ENCODE assay signal across 1 cellular context in the genomic region with DNA sequence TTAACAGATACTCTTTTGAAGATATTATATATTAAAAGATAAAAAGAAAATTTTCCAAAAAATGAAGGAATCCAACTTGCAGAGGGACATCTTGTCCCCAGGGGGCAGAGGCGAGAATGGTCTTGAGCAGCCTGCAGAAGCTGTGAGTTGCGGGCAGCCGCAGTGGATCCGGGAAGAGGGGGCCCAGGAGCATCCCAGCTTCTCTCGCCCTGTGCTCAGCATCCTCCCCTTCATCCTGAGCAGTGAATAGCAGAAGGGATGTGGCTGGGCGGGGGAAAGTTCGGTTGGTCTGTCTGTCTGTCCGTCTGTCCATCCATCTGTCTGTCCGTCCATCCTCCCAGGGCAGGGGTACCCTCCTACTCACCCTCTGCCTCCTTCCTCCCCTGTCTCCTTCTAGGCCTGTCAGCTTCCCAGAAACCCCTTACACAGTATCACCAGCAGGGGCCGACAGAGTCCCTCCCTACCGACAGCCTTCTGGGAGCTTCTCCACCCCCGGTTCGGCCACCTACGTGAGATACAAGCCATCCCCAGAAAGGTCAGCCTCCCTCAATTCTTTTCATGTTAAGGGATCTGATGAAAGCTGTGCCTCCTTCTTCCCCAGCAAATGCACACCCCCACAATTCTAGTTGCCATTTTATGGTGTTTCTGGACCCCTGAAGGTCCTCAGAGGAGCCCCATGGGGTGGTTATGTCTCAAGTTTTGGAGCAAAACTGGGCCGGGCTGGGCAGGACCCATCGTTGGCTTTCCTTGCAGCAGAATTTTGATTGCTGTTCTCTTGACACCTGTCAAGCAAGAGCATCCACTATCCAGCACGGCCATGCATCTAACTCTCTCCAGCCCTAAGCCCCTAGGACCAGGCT.
TF ChIP-seq lines count a peak whose summit lies in the region.

No MANE protein-coding gene starts in this region.

TF ChIP-seq in HEK293, 187 proteins besides CTCF, POLR2A, EP300 and RAD21 (continued from another document):
- TF ChIP-seq REPIN1 (tag by site-specific recombination; IDR thresholded peaks at IDR 0.05; ENCODE audit: low read depth): peak; percentile 54; the same call in 1 of the 2 replicates
- TF ChIP-seq ZNF549 (tag by site-specific recombination; IDR thresholded peaks at IDR 0.05): no peak
